13 cellular contexts compared by ENCODE assay signal in the genomic region with DNA sequence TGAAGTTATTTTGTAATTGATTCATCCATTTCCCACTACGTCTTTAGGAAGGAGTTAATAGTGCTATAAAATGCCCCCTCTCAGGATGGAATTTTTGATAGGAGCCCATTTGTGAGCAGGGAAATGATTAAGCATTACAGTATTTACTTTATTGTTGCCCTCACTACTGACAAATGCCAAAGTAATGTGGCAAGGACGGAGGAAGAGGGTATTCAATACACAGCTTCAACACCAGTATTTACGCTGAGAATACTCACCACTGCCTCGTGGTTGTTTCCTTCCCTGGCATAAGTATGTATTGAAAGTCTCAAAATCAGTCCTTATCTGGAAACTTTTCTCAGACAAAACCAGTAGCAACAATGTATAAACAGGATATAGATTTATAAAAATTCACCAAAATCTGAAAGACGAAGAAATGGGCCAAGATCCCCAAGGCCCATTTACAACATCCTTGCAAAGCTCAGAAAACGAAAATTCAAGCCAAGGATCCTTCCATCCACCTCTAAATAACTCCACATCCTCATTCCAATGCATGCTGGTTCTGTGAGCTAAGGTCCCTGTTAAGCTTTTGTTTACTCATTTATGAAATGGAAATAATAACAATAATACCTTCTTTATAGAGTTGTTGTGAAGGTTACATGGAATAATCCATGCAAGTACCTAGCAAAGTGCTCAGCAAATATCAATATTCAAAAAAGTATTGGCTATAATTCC. TPM values are rescaled to one million over a fixed set of nuclear protein-coding genes. Genes with fewer than 3 reads are reported as not detected.
DNase-seq lines count a peak whose midpoint lies in the region; ATAC-seq, FAIRE-seq and TF ChIP-seq lines count a peak whose summit lies in the region.
"Had no signal": no experiment of that assay in that cellular context is flagged by ENCODE, and none has a peak within 500 bp of the region (broad histone marks: within the 10 kb centered on the region; RNA-seq: fewer than 3 reads in every experiment).

No MANE protein-coding gene starts in this region.

- peaks cover 61% of the 10 kb centered on the region for H3K36me3 ChIP-seq in SJSA1

- no peaks in the 10 kb centered on the region for H3K9me3 ChIP-seq in SJSA1 (replicated peaks)
- H3K9me3 ChIP-seq: neutrophil had no signal

- H3K4me1 ChIP-seq in SJSA1 (replicated peaks), result peaks cover 59% of the 10 kb centered on the region

- H3K27me3 ChIP-seq in SJSA1 (replicated peaks), result no peaks in the 10 kb centered on the region
- H3K27me3 ChIP-seq: neutrophil had no signal

- no peak for ATAC-seq in GM19455 (IDR thresholded peaks at IDR 0.05; ENCODE audit: unreplicated experiment)

- FAIRE-seq in GM12892 (lab: Jason Lieb, UNC), result no peak

- no peak for TF ChIP-seq POLR2A in GM12892 (IDR thresholded peaks at IDR 0.05; ENCODE audit: low read depth, low read length)

- DNase-seq in EH (ENCODE audit: low read depth) (peak; percentile 88), SJSA1 (ENCODE audit: low read depth in 1 of 2, low spot score in 2 of 2) (peak; percentile 71 to 85), epithelial cell of prostate (ENCODE audit: low read depth, low spot score) (no peak), renal cortical epithelial cell (ENCODE audit: low read depth) (peak; percentile 88), NCI-H510A (lab: John Stamatoyannopoulos, UW) (no peak), GM12892 (ENCODE audit: insufficient read length) (no peak), retina (no peak)
- DNase-seq: activated T-cell treated with anti-CD3 and anti-CD28 coated beads for 4 hours; CD4-positive, CD25-positive, alpha-beta regulatory T cell; Kasumi-1; NCI-H446 treated with DMSO at 0.1 percent for 48 hours had no signal

- H3K27ac ChIP-seq in SJSA1 (peak overlapping the region; percentile 95), epithelial cell of prostate (peak overlapping the region; percentile 91)
- H3K27ac ChIP-seq: neutrophil had no signal

- H3K4me3 ChIP-seq in SJSA1, result no peak overlapping the region

RNA-seq across cellular contexts. Expression of a gene that starts 29.3 kb away (rescaled TPM):
- total RNA-seq in SJSA1 (2014; rRNA removed; shearing (Covaris generic)), result 107 and 129 TPM in 2 replicates
- 64.4 and 76.0 TPM in 2 replicates for total RNA-seq in renal cortical epithelial cell
- polyA plus RNA-seq in GM12892 (2012; ENCODE audit: missing spikeins), result 11.1 TPM

Comparison
In these comparisons a context has a peak if more than half of its experiments do, and no peak if none do; other contexts are left out.
1. DNase-seq: peak in EH (single experiment), SJSA1 (2 of 2) and renal cortical epithelial cell (single experiment); none in epithelial cell of prostate (single experiment), NCI-H510A (single experiment), GM12892 (single experiment) and retina (single experiment).